20 cellular contexts compared by ENCODE assay signal in genomic region chr4:189362364-189362763, GRCh38.
"Had no signal": no experiment of that assay in that cellular context is flagged by ENCODE, and none has a peak within 500 bp of the region (broad histone marks: within the 10 kb centered on the region; RNA-seq: fewer than 3 reads in every experiment).

No MANE protein-coding gene starts in this region.

- H3K4me3 ChIP-seq: mucosa of descending colon, sigmoid colon, skin epidermis, stomach, vagina had no signal

- DNase-seq: cortex of kidney; dorsolateral prefrontal cortex; effector CD8-positive, alpha-beta T cell; heart right ventricle; hypothalamus; mammary epithelial cell; mucosa of descending colon; naive thymus-derived CD8-positive, alpha-beta T cell; posterior cingulate gyrus; sigmoid colon; stimulated activated CD4-positive, alpha-beta T cell treated with anti-CD3 and anti-CD28 coated beads, Interleukin-2, amount 100 ng/mL, for 24 hours; stimulated activated CD4-positive, alpha-beta T cell treated with anti-CD3 and anti-CD28 coated beads, Interleukin-4, amount 100 ng/mL, for 4 hours; stimulated activated naive CD4-positive, alpha-beta T cell; stomach; substantia nigra had no signal

- H3K4me1 ChIP-seq: heart right ventricle, sigmoid colon, stomach, vagina had no signal

- ATAC-seq: heart right ventricle; left lobe of liver; mucosa of descending colon; naive thymus-derived CD8-positive, alpha-beta T cell had no signal

- H3K27me3 ChIP-seq: dorsolateral prefrontal cortex, heart right ventricle, sigmoid colon, stomach, vagina had no signal

- FAIRE-seq: frontal cortex, islet of Langerhans had no signal

- H3K27ac ChIP-seq: dorsolateral prefrontal cortex, heart right ventricle, sigmoid colon, skin epidermis, stomach, vagina had no signal

- H3K36me3 ChIP-seq: heart right ventricle, sigmoid colon, stomach, vagina had no signal

- H3K9me3 ChIP-seq: heart right ventricle, sigmoid colon, stomach, vagina had no signal
